Comparison of ENCODE assay signal across 9 cellular contexts in genomic region chr19:52542984-52543664, GRCh38. TPM values are rescaled to one million over a fixed set of nuclear protein-coding genes. Genes with fewer than 3 reads are reported as not detected.
DNase-seq lines count a peak whose midpoint lies in the region; ATAC-seq lines count a peak whose summit lies in the region.
"Had no signal": no experiment of that assay in that cellular context is flagged by ENCODE, and none has a peak within 500 bp of the region (broad histone marks: within the 10 kb centered on the region; RNA-seq: fewer than 3 reads in every experiment).

No MANE protein-coding gene starts in this region.

- no peaks in the 10 kb centered on the region for H3K27me3 Mint-ChIP-seq in T-cell
- no peaks in the 10 kb centered on the region for H3K27me3 Mint-ChIP-seq in activated naive CD8-positive, alpha-beta T cell treated with anti-CD3 and anti-CD28 coated beads for 36 hours

- intact Hi-C loops in head of caudate nucleus (cut with DNase I) = no loop called here

- H3K36me3 Mint-ChIP-seq in T-cell = peaks cover 88% of the 10 kb centered on the region
- H3K36me3 Mint-ChIP-seq in activated naive CD8-positive, alpha-beta T cell treated with anti-CD3 and anti-CD28 coated beads for 36 hours = peaks cover 86% of the 10 kb centered on the region

- H3K9me3 Mint-ChIP-seq in T-cell = peaks cover 4 to 13% (median 8%) of the 10 kb centered on the region in 3 donors
- H3K9me3 Mint-ChIP-seq in activated naive CD8-positive, alpha-beta T cell treated with anti-CD3 and anti-CD28 coated beads for 36 hours = peaks cover 37% of the 10 kb centered on the region

- H3K4me1 Mint-ChIP-seq in T-cell = peaks cover 22 to 33% (median 27%) of the 10 kb centered on the region in 3 donors
- H3K4me1 Mint-ChIP-seq in activated naive CD8-positive, alpha-beta T cell treated with anti-CD3 and anti-CD28 coated beads for 36 hours = peaks cover 18% of the 10 kb centered on the region

- peak overlapping the region; percentile 7 to 33 (median 28) for H3K4me3 Mint-ChIP-seq in T-cell
- H3K4me3 Mint-ChIP-seq in activated naive CD8-positive, alpha-beta T cell treated with anti-CD3 and anti-CD28 coated beads for 36 hours = no peak overlapping the region

- peak; percentile 64 to 92 (median 76) for ATAC-seq in T-cell (replicated peaks in 1 of 4)

- POLR2A ChIA-PET in T-cell (lab: Charles Lee) = no interaction called here

- CTCF ChIA-PET in T-cell (lab: Charles Lee) = interaction anchor here (0.6 to 0.7 kb wide), 2 partner anchors 136 to 241 kb away, joined by 3 to 14 read pairs; no protein-coding TSS in a partner anchor

- DNase-seq in activated gamma-delta T cell treated with Interleukin-2 at 50 U/mL for 16 hours (peak; percentile 51), activated gamma-delta T cell (lab: John Stamatoyannopoulos, UW) (no peak), T-cell (peak in 22 of 34 experiments; percentile 2 to 38 (median 16)), NCI-H1436 treated with DMSO at 0.1 percent for 48 hours (lab: John Stamatoyannopoulos, UW) (no peak), head of caudate nucleus (no peak), NCI-H1105 (lab: John Stamatoyannopoulos, UW) (no peak)
- DNase-seq in activated naive CD8-positive, alpha-beta T cell treated with anti-CD3 and anti-CD28 coated beads for 36 hours = peak; percentile 49
- DNase-seq in stimulated activated CD8-positive, alpha-beta memory T cell treated with anti-CD3 and anti-CD28 coated beads, Interleukin-7, amount 100 ng/mL, for 4 hours (ENCODE audit: low read depth in 2 of 2) = peak; percentile 17 to 24
- DNase-seq: NCI-H446 had no signal

- peak overlapping the region; percentile 77 to 85 for H3K27ac Mint-ChIP-seq in T-cell
- peak overlapping the region; percentile 64 for H3K27ac Mint-ChIP-seq in activated naive CD8-positive, alpha-beta T cell treated with anti-CD3 and anti-CD28 coated beads for 36 hours

RNA-seq across cellular contexts. Expression of gene ZNF808, which starts 15.7 kb away (rescaled TPM):
- total RNA-seq in T-cell = 10 to 100 TPM; 26.5 to 46.7 (median 41.3) TPM
- 10 to 100 TPM; 21.1 to 25.7 TPM for total RNA-seq in activated naive CD8-positive, alpha-beta T cell treated with anti-CD3 and anti-CD28 coated beads for 36 hours

RNA-seq across cellular contexts. Expression of gene ZNF701, which starts 27.0 kb away (rescaled TPM):
- 10 to 100 TPM; 18.5 to 39.4 (median 35.7) TPM for total RNA-seq in T-cell
- total RNA-seq in activated naive CD8-positive, alpha-beta T cell treated with anti-CD3 and anti-CD28 coated beads for 36 hours = 10 to 100 TPM; 18.9 to 19.2 TPM

Comparison
In these comparisons a context has a peak if more than half of its experiments do, and no peak if none do; other contexts are left out.
1. DNase-seq: peak in activated gamma-delta T cell treated with Interleukin-2 at 50 U/mL for 16 hours (single experiment), T-cell (22 of 34), activated naive CD8-positive, alpha-beta T cell treated with anti-CD3 and anti-CD28 coated beads for 36 hours (single experiment) and stimulated activated CD8-positive, alpha-beta memory T cell treated with anti-CD3 and anti-CD28 coated beads, Interleukin-7, amount 100 ng/mL, for 4 hours (2 of 2); none in activated gamma-delta T cell (single experiment), NCI-H1436 treated with DMSO at 0.1 percent for 48 hours (single experiment), head of caudate nucleus (0 of 42) and NCI-H1105 (single experiment).